22 cellular contexts compared by ENCODE assay signal in genomic region chr4:153267013-153267412, GRCh38.
DNase-seq lines count a peak whose midpoint lies in the region; TF ChIP-seq lines count a peak whose summit lies in the region.
"Had no signal": no experiment of that assay in that cellular context is flagged by ENCODE, and none has a peak within 500 bp of the region (broad histone marks: within the 10 kb centered on the region; RNA-seq: fewer than 3 reads in every experiment).

No MANE protein-coding gene starts in this region.

- H3K18ac ChIP-seq in mesenchymal stem cell (ENCODE audit: low read depth in 1 of 2, low read length in 2 of 2): no peak overlapping the region

- peaks cover 7% of the 10 kb centered on the region for H3K4me1 Mint-ChIP-seq in Caco-2 (ENCODE audit: low read depth, unreplicated experiment)
- H3K4me1 Mint-ChIP-seq in activated CD4-positive, alpha-beta T cell treated with anti-CD3 and anti-CD28 coated beads, Interleukin-2, amount 10 ng/mL, durations not matched to agents 24 days and 14 days: peaks cover 8% of the 10 kb centered on the region
- H3K4me1 Mint-ChIP-seq: central memory CD8-positive, alpha-beta T cell had no signal

- H3K9ac ChIP-seq in fibroblast of lung (ENCODE audit: insufficient read depth, low read length) (no peak overlapping the region), mesenchymal stem cell (ENCODE audit: low read length) (no peak overlapping the region)

- H2BK120ac ChIP-seq in mesenchymal stem cell (ENCODE audit: low read depth, low read length): no peak overlapping the region

- H2BK12ac ChIP-seq in mesenchymal stem cell (ENCODE audit: low read length in 2 of 2): no peak overlapping the region

- CTCF ChIA-PET in Caco-2 (lab: Charles Lee): no interaction called here

- no peak overlapping the region for H3K4me3 ChIP-seq in fibroblast of lung (replicated peaks in 1 of 4; ENCODE audit: control extremely low read depth in 1 of 4, insufficient read depth in 1 of 4, low read depth in 3 of 4, low read length in 4 of 4)
- H3K4me3 ChIP-seq in mesenchymal stem cell (ENCODE audit: insufficient read depth in 1 of 2, low read depth in 1 of 2, low read length in 2 of 2): no peak overlapping the region
- no peak overlapping the region for H3K4me3 ChIP-seq in Caco-2 (ENCODE audit: low read depth, low read length)
- H3K4me3 ChIP-seq: vagina had no signal

- H3K4me2 ChIP-seq in fibroblast of lung (ENCODE audit: extremely low read depth, insufficient read depth, low read length) (no peak overlapping the region), mesenchymal stem cell (ENCODE audit: low read length, poor library complexity, severe bottlenecking) (no peak overlapping the region)

- POLR2A ChIA-PET in Caco-2 (lab: Charles Lee): no interaction called here

- TF ChIP-seq CTCF in fibroblast of lung (conservative IDR thresholded peaks at IDR 0.05 in 1 of 2, IDR thresholded peaks at IDR 0.05 in 1 of 2; ENCODE audit: low read depth in 1 of 2, low read length in 2 of 2) (no peak), Caco-2 (IDR thresholded peaks at IDR 0.05; ENCODE audit: insufficient read depth in 1 of 2, low read depth in 1 of 2, low read length in 1 of 2, severe bottlenecking in 1 of 2, unreplicated experiment in 1 of 2) (no peak)

- H3K79me2 ChIP-seq in fibroblast of lung (ENCODE audit: control insufficient read depth, insufficient read depth, low read length): peaks cover 6% of the 10 kb centered on the region

- no peaks in the 10 kb centered on the region for H3K27me3 ChIP-seq in fibroblast of lung (ENCODE audit: control insufficient read depth, insufficient read depth, low read length)
- H3K27me3 ChIP-seq in mesenchymal stem cell (ENCODE audit: control insufficient read depth in 1 of 2, insufficient read depth in 1 of 2, low read length in 2 of 2): no peaks in the 10 kb centered on the region
- H3K27me3 ChIP-seq in Caco-2 (replicated peaks; ENCODE audit: control insufficient read depth, insufficient read depth, low read length): no peaks in the 10 kb centered on the region
- H3K27me3 ChIP-seq: vagina had no signal

- peaks cover 18% of the 10 kb centered on the region for H3K79me1 ChIP-seq in mesenchymal stem cell (replicated peaks; ENCODE audit: low read length, poor library complexity, severe bottlenecking)

- no peak overlapping the region for H2BK15ac ChIP-seq in mesenchymal stem cell (ENCODE audit: low read depth, poor library complexity, severe bottlenecking)

- no peak overlapping the region for H3K14ac ChIP-seq in mesenchymal stem cell (ENCODE audit: low read length in 2 of 2)

- H2AK5ac ChIP-seq in mesenchymal stem cell (ENCODE audit: low read length, severe bottlenecking): no peak overlapping the region

- intact Hi-C loops in Caco-2 (cut with micrococcal nuclease; ENCODE audit: unreplicated experiment): no loop called here
- intact Hi-C loops in activated CD4-positive, alpha-beta T cell treated with anti-CD3 and anti-CD28 coated beads, Interleukin-2, amount 10 ng/mL, durations not matched to agents 24 days and 14 days (cut with micrococcal nuclease): no loop called here

- H2BK5ac ChIP-seq in mesenchymal stem cell (ENCODE audit: low read depth, low read length, poor library complexity, severe bottlenecking): no peak overlapping the region

- no TSS peak for BruUV-seq in Caco-2 (replicated peaks; lab: Mats Ljungman, UMichigan)

- H3K4me3 Mint-ChIP-seq in Caco-2 (ENCODE audit: unreplicated experiment): no peak overlapping the region
- no peak overlapping the region for H3K4me3 Mint-ChIP-seq in activated CD4-positive, alpha-beta T cell treated with anti-CD3 and anti-CD28 coated beads, Interleukin-2, amount 10 ng/mL, durations not matched to agents 24 days and 14 days
- H3K4me3 Mint-ChIP-seq: activated CD4-positive, alpha-beta memory T cell treated with anti-CD3 and anti-CD28 coated beads for 36 hours; activated naive CD8-positive, alpha-beta T cell treated with anti-CD3 and anti-CD28 coated beads, Interleukin-2, amount 10 ng/mL, durations not matched to agents 7 days and 5 days; activated T-cell treated with anti-CD3 and anti-CD28 coated beads, Interleukin-2, amount 50 U/mL, for 4 hours; CD8-positive, alpha-beta T cell; central memory CD8-positive, alpha-beta T cell; neural crest cell; stimulated activated naive CD8-positive, alpha-beta T cell treated with anti-CD3 and anti-CD28 coated beads, Interleukin-15, amount 100 ng/mL, for 72 hours had no signal

- peaks cover 20% of the 10 kb centered on the region for H3K36me3 Mint-ChIP-seq in Caco-2 (ENCODE audit: insufficient read depth, unreplicated experiment)
- H3K36me3 Mint-ChIP-seq in activated CD4-positive, alpha-beta T cell treated with anti-CD3 and anti-CD28 coated beads, Interleukin-2, amount 10 ng/mL, durations not matched to agents 24 days and 14 days (ENCODE audit: low read depth): no peaks in the 10 kb centered on the region
- H3K36me3 Mint-ChIP-seq: activated CD4-positive, alpha-beta memory T cell treated with anti-CD3 and anti-CD28 coated beads for 36 hours; activated naive CD8-positive, alpha-beta T cell treated with anti-CD3 and anti-CD28 coated beads, Interleukin-2, amount 10 ng/mL, durations not matched to agents 7 days and 5 days; CD8-positive, alpha-beta T cell had no signal

- H3K27ac ChIP-seq in fibroblast of lung (ENCODE audit: insufficient read depth, low read length) (no peak overlapping the region), mesenchymal stem cell (ENCODE audit: low read length, poor library complexity, severe bottlenecking) (no peak overlapping the region)
- H3K27ac ChIP-seq: vagina had no signal

- DNase-seq in AG08396 (ENCODE audit: low spot score): peak; percentile 21
- peak; percentile 1 for DNase-seq in NCI-H69 (lab: John Stamatoyannopoulos, UW)
- peak; percentile 52 to 93 for DNase-seq in fibroblast of lung (ENCODE audit: low read depth in 2 of 2)
- DNase-seq in mesenchymal stem cell: peak; percentile 82
- DNase-seq in GDM1 (lab: John Stamatoyannopoulos, UW): no peak
- no peak for DNase-seq in Caco-2
- no peak for DNase-seq in HT-29 (ENCODE audit: low spot score)
- DNase-seq in activated CD4-positive, alpha-beta T cell treated with anti-CD3 and anti-CD28 coated beads, Interleukin-2, amount 10 ng/mL, durations not matched to agents 24 days and 14 days: no peak
- DNase-seq: activated CD4-positive, alpha-beta memory T cell treated with anti-CD3 and anti-CD28 coated beads for 36 hours; activated naive CD8-positive, alpha-beta T cell treated with anti-CD3 and anti-CD28 coated beads, Interleukin-2, amount 10 ng/mL, durations not matched to agents 7 days and 5 days; activated T-cell treated with anti-CD3 and anti-CD28 coated beads, Interleukin-2, amount 50 U/mL, for 4 hours; CD8-positive, alpha-beta T cell; effector memory CD4-positive, alpha-beta T cell; foreskin melanocyte; mesendoderm; NCI-H1436 treated with DMSO at 0.1 percent for 48 hours; NK-92 treated with Interleukin-12 subunit alpha and Interleukin-12 subunit beta, amount 100 ng/mL, for 24 hours; retina; stimulated activated naive CD8-positive, alpha-beta T cell treated with anti-CD3 and anti-CD28 coated beads, Interleukin-15, amount 100 ng/mL, for 72 hours had no signal

- H2AFZ ChIP-seq in fibroblast of lung (ENCODE audit: low read length) (no peak overlapping the region), mesenchymal stem cell (ENCODE audit: low read depth, low read length) (no peak overlapping the region)

- 70% methylated on average over 3 of the region's 3 CpGs for WGBS in mesenchymal stem cell

- H3K27me3 Mint-ChIP-seq in Caco-2 (ENCODE audit: insufficient read depth, unreplicated experiment): no peaks in the 10 kb centered on the region
- H3K27me3 Mint-ChIP-seq in activated CD4-positive, alpha-beta T cell treated with anti-CD3 and anti-CD28 coated beads, Interleukin-2, amount 10 ng/mL, durations not matched to agents 24 days and 14 days: no peaks in the 10 kb centered on the region
- H3K27me3 Mint-ChIP-seq: activated CD4-positive, alpha-beta memory T cell treated with anti-CD3 and anti-CD28 coated beads for 36 hours; stimulated activated naive CD8-positive, alpha-beta T cell treated with anti-CD3 and anti-CD28 coated beads, Interleukin-15, amount 100 ng/mL, for 72 hours had no signal

- no peak overlapping the region for H4K8ac ChIP-seq in mesenchymal stem cell (ENCODE audit: low read length)

- no peak overlapping the region for H3K4ac ChIP-seq in mesenchymal stem cell (ENCODE audit: low read depth in 1 of 2, low read length in 2 of 2)

- no peak overlapping the region for H3K27ac Mint-ChIP-seq in Caco-2 (ENCODE audit: unreplicated experiment)
- H3K27ac Mint-ChIP-seq in activated CD4-positive, alpha-beta T cell treated with anti-CD3 and anti-CD28 coated beads, Interleukin-2, amount 10 ng/mL, durations not matched to agents 24 days and 14 days: no peak overlapping the region
- H3K27ac Mint-ChIP-seq: activated CD4-positive, alpha-beta memory T cell treated with anti-CD3 and anti-CD28 coated beads for 36 hours; activated naive CD8-positive, alpha-beta T cell treated with anti-CD3 and anti-CD28 coated beads, Interleukin-2, amount 10 ng/mL, durations not matched to agents 7 days and 5 days; CD8-positive, alpha-beta T cell had no signal

- no peak overlapping the region for H4K91ac ChIP-seq in mesenchymal stem cell (ENCODE audit: low read length)

- H3K4me1 ChIP-seq in fibroblast of lung (ENCODE audit: control insufficient read depth, extremely low read depth, insufficient read depth, low read length) (no peaks in the 10 kb centered on the region), mesenchymal stem cell (ENCODE audit: control insufficient read depth, insufficient read depth, low read depth, low read length) (peaks cover 2% of the 10 kb centered on the region), Caco-2 (no peaks in the 10 kb centered on the region)

- H3K9me3 ChIP-seq in fibroblast of lung (ENCODE audit: control insufficient read depth, insufficient read depth, low read depth, low read length) (no peaks in the 10 kb centered on the region), mesenchymal stem cell (ENCODE audit: control insufficient read depth, low read length) (no peaks in the 10 kb centered on the region), Caco-2 (no peaks in the 10 kb centered on the region; the same call in 1 of the 2 replicates)
- H3K9me3 ChIP-seq: vagina had no signal

- H3K23ac ChIP-seq in mesenchymal stem cell (ENCODE audit: low read length in 2 of 2): no peak overlapping the region

- H3K36me3 ChIP-seq in fibroblast of lung (ENCODE audit: control insufficient read depth, insufficient read depth, low read length) (no peaks in the 10 kb centered on the region), mesenchymal stem cell (ENCODE audit: control insufficient read depth in 1 of 2, insufficient read depth in 2 of 2, low read depth in 1 of 2, low read length in 2 of 2) (peaks cover 2 to 9% of the 10 kb centered on the region in 2 experiments), Caco-2 (ENCODE audit: control insufficient read depth, insufficient read depth, low read length) (peaks cover 1% of the 10 kb centered on the region; the same call in 1 of the 2 replicates)
- H3K36me3 ChIP-seq: vagina had no signal

- H4K20me1 ChIP-seq in fibroblast of lung (ENCODE audit: control insufficient read depth, extremely low read depth, insufficient read depth, low read length): no peaks in the 10 kb centered on the region

- H3K9me3 Mint-ChIP-seq in Caco-2 (ENCODE audit: unreplicated experiment): peaks cover 13% of the 10 kb centered on the region
- H3K9me3 Mint-ChIP-seq in activated CD4-positive, alpha-beta T cell treated with anti-CD3 and anti-CD28 coated beads, Interleukin-2, amount 10 ng/mL, durations not matched to agents 24 days and 14 days: no peaks in the 10 kb centered on the region
- H3K9me3 Mint-ChIP-seq: neural crest cell; stimulated activated naive CD8-positive, alpha-beta T cell treated with anti-CD3 and anti-CD28 coated beads, Interleukin-15, amount 100 ng/mL, for 72 hours had no signal

Comparison
In these comparisons a context has a peak if more than half of its experiments do, and no peak if none do; other contexts are left out.
1. DNase-seq: peak in AG08396 (single experiment), NCI-H69 (single experiment), fibroblast of lung (2 of 2) and mesenchymal stem cell (single experiment); none in GDM1 (single experiment), Caco-2 (0 of 2), HT-29 (single experiment) and activated CD4-positive, alpha-beta T cell treated with anti-CD3 and anti-CD28 coated beads, Interleukin-2, amount 10 ng/mL, durations not matched to agents 24 days and 14 days (single experiment).